In genomic region chr4:185634066-185634652, GRCh38 we compare ENCODE assay signal across 11 cellular contexts.
DNase-seq lines count a peak whose midpoint lies in the region; ATAC-seq and TF ChIP-seq lines count a peak whose summit lies in the region.
"Had no signal": no experiment of that assay in that cellular context is flagged by ENCODE, and none has a peak within 500 bp of the region (broad histone marks: within the 10 kb centered on the region; RNA-seq: fewer than 3 reads in every experiment).

No MANE protein-coding gene starts in this region.

- H3K27ac ChIP-seq in KMS-11 (no peak overlapping the region), brain microvascular endothelial cell (no peak overlapping the region), colonic mucosa (no peak overlapping the region)
- no peak overlapping the region for H3K27ac ChIP-seq in CD8-positive, alpha-beta T cell (ENCODE audit: low read depth, low read length)

- POLR2A ChIA-PET in CD8-positive, alpha-beta T cell (lab: Charles Lee), result no interaction called here

- CTCF ChIA-PET in Calu3 (lab: Charles Lee), result no interaction called here
- CTCF ChIA-PET in CD8-positive, alpha-beta T cell (lab: Charles Lee), result interaction anchor here (0.9 kb wide), 1 partner anchor 953 kb away, joined by 5 read pairs; no protein-coding TSS in a partner anchor

- H3K4me1 Mint-ChIP-seq in Calu3 (ENCODE audit: low read depth, unreplicated experiment) (no peaks in the 10 kb centered on the region), nephron (no peaks in the 10 kb centered on the region)
- H3K4me1 Mint-ChIP-seq in activated T-cell treated with anti-CD3 and anti-CD28 coated beads, Interleukin-2, amount 50 U/mL, for 72 hours (ENCODE audit: low read depth), result peaks cover 5% of the 10 kb centered on the region
- peaks cover 3% of the 10 kb centered on the region for H3K4me1 Mint-ChIP-seq in CD8-positive, alpha-beta T cell (ENCODE audit: low read depth)

- no peak overlapping the region for H3K27ac Mint-ChIP-seq in Calu3 (ENCODE audit: unreplicated experiment)
- H3K27ac Mint-ChIP-seq in nephron, result no peak overlapping the region
- no peak overlapping the region for H3K27ac Mint-ChIP-seq in activated T-cell treated with anti-CD3 and anti-CD28 coated beads, Interleukin-2, amount 50 U/mL, for 72 hours
- H3K27ac Mint-ChIP-seq in CD8-positive, alpha-beta T cell, result no peak overlapping the region
- H3K27ac Mint-ChIP-seq: activated naive CD8-positive, alpha-beta T cell had no signal

- no peaks in the 10 kb centered on the region for H3K27me3 ChIP-seq in KMS-11 (ENCODE audit: insufficient read depth, low read depth)
- H3K27me3 ChIP-seq in brain microvascular endothelial cell (replicated peaks), result no peaks in the 10 kb centered on the region
- no peaks in the 10 kb centered on the region for H3K27me3 ChIP-seq in CD8-positive, alpha-beta T cell (ENCODE audit: insufficient read depth, low read length)
- H3K27me3 ChIP-seq in colonic mucosa, result no peaks in the 10 kb centered on the region

- no peak overlapping the region for H3K4me3 Mint-ChIP-seq in Calu3 (ENCODE audit: low read depth, unreplicated experiment)
- no peak overlapping the region for H3K4me3 Mint-ChIP-seq in nephron
- no peak overlapping the region for H3K4me3 Mint-ChIP-seq in activated T-cell treated with anti-CD3 and anti-CD28 coated beads, Interleukin-2, amount 50 U/mL, for 72 hours
- no peak overlapping the region for H3K4me3 Mint-ChIP-seq in CD8-positive, alpha-beta T cell
- H3K4me3 Mint-ChIP-seq: activated naive CD8-positive, alpha-beta T cell had no signal

- no peak overlapping the region for H3K4me2 ChIP-seq in KMS-11

- intact Hi-C loops in Calu3 (cut with micrococcal nuclease; ENCODE audit: unreplicated experiment) (no loop called here), colonic mucosa (cut with DNase I) (no loop called here)
- intact Hi-C loops in CD8-positive, alpha-beta T cell (cut with DNase I, micrococcal nuclease), result loop anchor here in 1 of 2 experiments (10.0 kb wide), 1 partner anchor 501 kb away; no protein-coding TSS in a partner anchor

- H3K36me3 ChIP-seq in KMS-11 (ENCODE audit: insufficient read depth) (no peaks in the 10 kb centered on the region), brain microvascular endothelial cell (replicated peaks) (peaks cover 8% of the 10 kb centered on the region), colonic mucosa (no peaks in the 10 kb centered on the region)
- H3K36me3 ChIP-seq in CD8-positive, alpha-beta T cell (ENCODE audit: insufficient read depth, low read length), result no peaks in the 10 kb centered on the region

- H3K36me3 Mint-ChIP-seq in Calu3 (ENCODE audit: insufficient read depth, unreplicated experiment) (no peaks in the 10 kb centered on the region), nephron (ENCODE audit: low read depth) (no peaks in the 10 kb centered on the region)
- no peaks in the 10 kb centered on the region for H3K36me3 Mint-ChIP-seq in activated T-cell treated with anti-CD3 and anti-CD28 coated beads, Interleukin-2, amount 50 U/mL, for 72 hours (ENCODE audit: insufficient read depth in 2 of 2)
- no peaks in the 10 kb centered on the region for H3K36me3 Mint-ChIP-seq in CD8-positive, alpha-beta T cell
- H3K36me3 Mint-ChIP-seq: activated naive CD8-positive, alpha-beta T cell had no signal

- H3K79me2 ChIP-seq in KMS-11 (ENCODE audit: insufficient read depth, low read depth), result no peaks in the 10 kb centered on the region

- H4K20me1 ChIP-seq in KMS-11 (ENCODE audit: insufficient read depth), result no peaks in the 10 kb centered on the region

- H3K4me3 ChIP-seq in KMS-11 (IDR thresholded peaks at IDR 0.05; ENCODE audit: insufficient read depth, low read depth, low read length) (no peak overlapping the region), brain microvascular endothelial cell (ENCODE audit: low read depth, low read length) (no peak overlapping the region), colonic mucosa (no peak overlapping the region)
- no peak overlapping the region for H3K4me3 ChIP-seq in CD8-positive, alpha-beta T cell (ENCODE audit: low read depth, low read length)

- ATAC-seq in activated T-cell treated with anti-CD3 and anti-CD28 coated beads, Interleukin-2, amount 50 U/mL, for 72 hours (replicated peaks in 1 of 2), result no peak
- no peak for ATAC-seq in CD8-positive, alpha-beta T cell
- no peak for ATAC-seq in GM21529 (IDR thresholded peaks at IDR 0.05; ENCODE audit: unreplicated experiment)
- ATAC-seq: Right ventricle myocardium inferior had no signal

- in situ Hi-C loops in brain microvascular endothelial cell (cut with HindIII; ENCODE audit: low pct_ligation_motif_present, low sequenced_read_pairs), result no loop called here

- DNase-seq in Calu3 (no peak), brain microvascular endothelial cell (no peak), colonic mucosa (no peak)
- DNase-seq in activated T-cell treated with anti-CD3 and anti-CD28 coated beads, Interleukin-2, amount 50 U/mL, for 72 hours, result no peak
- no peak for DNase-seq in CD8-positive, alpha-beta T cell
- DNase-seq: stimulated activated CD4-positive, alpha-beta T cell treated with anti-CD3 and anti-CD28 coated beads, Interleukin-4, amount 100 ng/mL, for 24 hours had no signal

- H3K9me3 ChIP-seq in CD8-positive, alpha-beta T cell (ENCODE audit: low read length), result no peaks in the 10 kb centered on the region
- no peaks in the 10 kb centered on the region for H3K9me3 ChIP-seq in colonic mucosa

- H3K4me1 ChIP-seq in KMS-11 (ENCODE audit: low read depth, poor library complexity, severe bottlenecking) (no peaks in the 10 kb centered on the region), colonic mucosa (no peaks in the 10 kb centered on the region)
- no peaks in the 10 kb centered on the region for H3K4me1 ChIP-seq in CD8-positive, alpha-beta T cell (ENCODE audit: insufficient read depth, low read length)

- H2AFZ ChIP-seq in KMS-11 (ENCODE audit: low read depth), result no peak overlapping the region

- H3K9me3 Mint-ChIP-seq in Calu3 (ENCODE audit: low read depth, unreplicated experiment) (no peaks in the 10 kb centered on the region), nephron (no peaks in the 10 kb centered on the region)
- H3K9me3 Mint-ChIP-seq in activated T-cell treated with anti-CD3 and anti-CD28 coated beads, Interleukin-2, amount 50 U/mL, for 72 hours, result peaks cover 0 to 4% of the 10 kb centered on the region in 2 donors
- peaks cover 5% of the 10 kb centered on the region for H3K9me3 Mint-ChIP-seq in CD8-positive, alpha-beta T cell

- H3K27me3 Mint-ChIP-seq in Calu3 (ENCODE audit: unreplicated experiment) (no peaks in the 10 kb centered on the region), nephron (ENCODE audit: low read depth) (peaks cover 5% of the 10 kb centered on the region)
- H3K27me3 Mint-ChIP-seq in activated T-cell treated with anti-CD3 and anti-CD28 coated beads, Interleukin-2, amount 50 U/mL, for 72 hours (ENCODE audit: low read depth), result peaks cover 33% of the 10 kb centered on the region
- peaks cover 14% of the 10 kb centered on the region for H3K27me3 Mint-ChIP-seq in CD8-positive, alpha-beta T cell (ENCODE audit: low read depth)

- no TSS peak for BruUV-seq in Calu3 (replicated peaks; lab: Mats Ljungman, UMichigan)

- TF ChIP-seq CTCF in Calu3 (IDR thresholded peaks at IDR 0.05; ENCODE audit: unreplicated experiment) (peak; percentile 30), KMS-11 (conservative IDR thresholded peaks at IDR 0.05; ENCODE audit: low read depth, low read length) (peak; percentile 71; the same call in 1 of the 2 replicates), brain microvascular endothelial cell (IDR thresholded peaks at IDR 0.05; ENCODE audit: low read depth, low read length, missing control alignments) (peak; percentile 62), nephron (IDR thresholded peaks at IDR 0.05; ENCODE audit: unreplicated experiment in 3 of 3) (peak; percentile 46 to 48 (median 48)), colonic mucosa (IDR thresholded peaks at IDR 0.05) (no peak)
- no peak for TF ChIP-seq CTCF in CD8-positive, alpha-beta T cell (IDR thresholded peaks at IDR 0.05)

- H3K9ac ChIP-seq in KMS-11 (no peak overlapping the region), colonic mucosa (ENCODE audit: low read depth in 2 of 2, low read length in 2 of 2) (no peak overlapping the region)

Comparison
In these comparisons a context has a peak if more than half of its experiments do, and no peak if none do; other contexts are left out.
1. CTCF ChIP-seq: peak in Calu3 (single experiment), KMS-11 (single experiment), brain microvascular endothelial cell (single experiment) and nephron (3 of 3); none in CD8-positive, alpha-beta T cell (single experiment) and colonic mucosa (single experiment).